In the genomic region with DNA sequence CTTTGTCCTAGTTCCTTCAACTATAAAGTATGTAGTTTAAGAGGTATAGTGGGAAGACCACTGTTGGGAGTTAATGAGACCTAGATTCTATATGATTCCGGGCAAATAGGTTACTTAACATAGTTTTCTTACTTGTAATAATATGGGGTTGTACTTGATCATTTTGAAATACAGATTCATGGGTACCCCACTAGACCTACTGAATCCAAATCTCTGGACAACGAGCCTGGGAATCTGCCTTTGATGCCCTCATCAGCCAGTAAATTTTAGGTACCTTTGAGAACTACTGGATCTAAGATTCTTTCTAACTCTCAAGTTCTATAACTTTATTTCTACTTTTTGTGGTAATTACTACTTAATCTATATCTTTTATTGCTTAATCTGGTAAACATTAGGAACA, we compare ENCODE assay signal across 19 cellular contexts.
"Had no signal": no experiment of that assay in that cellular context is flagged by ENCODE, and none has a peak within 500 bp of the region (broad histone marks: within the 10 kb centered on the region; RNA-seq: fewer than 3 reads in every experiment).

No MANE protein-coding gene starts in this region.

- H3K27me3 ChIP-seq: colonic mucosa, gastrocnemius medialis, neural progenitor cell, right lobe of liver, transverse colon, vagina had no signal

- H2AFZ ChIP-seq: neural progenitor cell, parathyroid adenoma had no signal

- H3K4me2 ChIP-seq: neural progenitor cell had no signal

- H3K36me3 ChIP-seq: colonic mucosa, gastrocnemius medialis, neural progenitor cell, right lobe of liver, transverse colon, vagina had no signal

- ATAC-seq: esophagus mucosa; gastrocnemius medialis; left ventricle myocardium superior; naive thymus-derived CD4-positive, alpha-beta T cell; right lobe of liver; stimulated activated naive B cell treated with anti-CD40 and anti-IgM and Interleukin-4, amounts not matched to agents 10 μg/mL and 1 μg/mL and 100 μg/mL, for 72 hours had no signal

- H3K9ac ChIP-seq: neural progenitor cell, parathyroid adenoma had no signal

- H3K9me3 ChIP-seq: colonic mucosa, gastrocnemius medialis, right lobe of liver, transverse colon, vagina had no signal

- H3K4me1 ChIP-seq: colonic mucosa had no signal

- H3K27ac ChIP-seq: colonic mucosa, gastrocnemius medialis, neural progenitor cell, parathyroid adenoma, transverse colon, vagina had no signal

- FAIRE-seq: keratinocyte, small intestine had no signal

- DNase-seq: colonic mucosa; effector CD8-positive, alpha-beta T cell; foreskin fibroblast; gastrocnemius medialis; head of caudate nucleus; left ventricle myocardium superior; naive thymus-derived CD4-positive, alpha-beta T cell; right lobe of liver; small intestine; stimulated activated CD4-positive, alpha-beta T cell treated with anti-CD3 and anti-CD28 coated beads, Interleukin-15, amount 100 ng/mL, for 24 hours; stimulated activated CD4-positive, alpha-beta T cell treated with anti-CD3 and anti-CD28 coated beads, Interleukin-2, amount 100 ng/mL, for 48 hours; stimulated activated naive B cell treated with anti-CD40 and anti-IgM and Interleukin-4, amounts not matched to agents 10 μg/mL and 1 μg/mL and 100 μg/mL, for 72 hours; transverse colon had no signal

- H3K4me3 ChIP-seq: colonic mucosa, gastrocnemius medialis, lung, neural progenitor cell, right lobe of liver, transverse colon, vagina had no signal
